12 cellular contexts compared by ENCODE assay signal in the genomic region with DNA sequence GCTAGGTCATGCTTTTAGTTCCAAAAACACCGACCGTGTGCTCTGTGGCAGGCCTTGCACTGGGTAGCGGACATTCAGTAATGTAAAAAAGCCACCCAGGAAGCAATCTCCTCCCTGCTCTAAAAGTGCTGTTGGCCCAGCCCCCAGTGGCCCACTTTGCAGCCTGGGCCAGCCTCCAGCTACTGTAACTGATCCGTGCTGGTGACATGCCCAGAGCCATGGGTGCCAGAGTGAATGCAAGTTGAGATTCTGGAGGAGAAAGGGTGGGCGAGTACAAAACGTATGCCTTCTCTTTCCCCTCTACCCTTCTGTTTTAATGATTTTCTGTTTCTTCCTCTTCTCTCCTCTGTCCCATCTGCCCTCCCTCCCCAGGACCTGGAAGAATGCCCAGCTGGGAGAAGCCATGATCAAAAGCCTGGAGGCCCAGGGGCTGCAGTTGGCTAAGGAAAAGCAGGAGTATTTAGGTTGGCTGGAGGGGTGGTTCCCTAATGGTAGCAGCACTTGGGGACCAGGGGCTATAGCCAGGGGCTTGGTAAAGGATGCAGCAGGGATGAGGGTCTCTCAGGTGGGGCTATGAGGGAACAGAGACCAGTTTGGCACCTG. TPM values are rescaled to one million over a fixed set of nuclear protein-coding genes. Genes with fewer than 3 reads are reported as not detected.
DNase-seq lines count a peak whose midpoint lies in the region; ATAC-seq and TF ChIP-seq lines count a peak whose summit lies in the region.
"Had no signal": no experiment of that assay in that cellular context is flagged by ENCODE, and none has a peak within 500 bp of the region (broad histone marks: within the 10 kb centered on the region; RNA-seq: fewer than 3 reads in every experiment).

No MANE protein-coding gene starts in this region.

- no peak overlapping the region for H2AFZ ChIP-seq in fibroblast of lung (ENCODE audit: low read length)

- no peaks in the 10 kb centered on the region for H3K79me2 ChIP-seq in fibroblast of lung (ENCODE audit: control insufficient read depth, insufficient read depth, low read length)

- ATAC-seq in HG03442 (IDR thresholded peaks at IDR 0.05; ENCODE audit: unreplicated experiment), result no peak
- ATAC-seq in GM21381 (IDR thresholded peaks at IDR 0.05; ENCODE audit: unreplicated experiment), result no peak

- H4K20me1 ChIP-seq in fibroblast of lung (ENCODE audit: control insufficient read depth, extremely low read depth, insufficient read depth, low read length), result no peaks in the 10 kb centered on the region

- no peak overlapping the region for H3K27ac ChIP-seq in fibroblast of lung (ENCODE audit: insufficient read depth, low read length)
- H3K27ac ChIP-seq: cardiac muscle cell, KMS-11 had no signal

- no peak overlapping the region for H3K4me3 ChIP-seq in fibroblast of lung (replicated peaks in 1 of 4; ENCODE audit: control extremely low read depth in 1 of 4, insufficient read depth in 1 of 4, low read depth in 3 of 4, low read length in 4 of 4)
- H3K4me3 ChIP-seq: cardiac muscle cell had no signal

- H3K27ac Mint-ChIP-seq in progenitor cell of endocrine pancreas, result no peak overlapping the region

- no peak overlapping the region for H3K9ac ChIP-seq in fibroblast of lung (ENCODE audit: insufficient read depth, low read length)
- H3K9ac ChIP-seq: KMS-11 had no signal

- no peaks in the 10 kb centered on the region for H3K9me3 ChIP-seq in fibroblast of lung (ENCODE audit: control insufficient read depth, insufficient read depth, low read depth, low read length)

- H3K4me2 ChIP-seq in fibroblast of lung (ENCODE audit: extremely low read depth, insufficient read depth, low read length), result no peak overlapping the region
- H3K4me2 ChIP-seq: KMS-11 had no signal

- TF ChIP-seq CTCF in fibroblast of lung (conservative IDR thresholded peaks at IDR 0.05 in 1 of 2, IDR thresholded peaks at IDR 0.05 in 1 of 2; ENCODE audit: low read depth in 1 of 2, low read length in 2 of 2) (no peak), progenitor cell of endocrine pancreas (IDR thresholded peaks at IDR 0.05; ENCODE audit: unreplicated experiment) (no peak)

- H3K27me3 ChIP-seq in fibroblast of lung (ENCODE audit: control insufficient read depth, insufficient read depth, low read length), result peaks cover 11% of the 10 kb centered on the region

- H3K36me3 ChIP-seq in fibroblast of lung (ENCODE audit: control insufficient read depth, insufficient read depth, low read length), result no peaks in the 10 kb centered on the region
- H3K36me3 ChIP-seq: cardiac muscle cell had no signal

- no peaks in the 10 kb centered on the region for H3K36me3 Mint-ChIP-seq in progenitor cell of endocrine pancreas (ENCODE audit: insufficient read depth)

- H3K9me3 Mint-ChIP-seq in progenitor cell of endocrine pancreas (ENCODE audit: low read depth), result no peaks in the 10 kb centered on the region

- no peaks in the 10 kb centered on the region for H3K4me1 ChIP-seq in fibroblast of lung (ENCODE audit: control insufficient read depth, extremely low read depth, insufficient read depth, low read length)

- no peak overlapping the region for H3K4me3 Mint-ChIP-seq in progenitor cell of endocrine pancreas (ENCODE audit: low read depth)

- peaks cover 1% of the 10 kb centered on the region for H3K4me1 Mint-ChIP-seq in progenitor cell of endocrine pancreas (ENCODE audit: low read depth)

- peak in 8 of 14 donors; percentile 10 to 75 (median 35) for DNase-seq in C1 segment of cervical spinal cord (lab: John Stamatoyannopoulos, UW)
- DNase-seq in NCI-H2107 treated with DMSO at 0.1 percent for 48 hours (lab: John Stamatoyannopoulos, UW; ENCODE audit: unreplicated experiment), result peak; percentile 85
- peak; percentile 11 to 32 for DNase-seq in fibroblast of lung (ENCODE audit: low read depth in 2 of 2)
- peak; percentile 68 for DNase-seq in myocyte (ENCODE audit: low read depth)
- DNase-seq in progenitor cell of endocrine pancreas (ENCODE audit: low spot score, unreplicated experiment), result no peak
- no peak for DNase-seq in NCI-H510A (lab: John Stamatoyannopoulos, UW)
- DNase-seq: glutamatergic neuron, T1000 had no signal

- H3K27me3 Mint-ChIP-seq in progenitor cell of endocrine pancreas, result peaks cover 17% of the 10 kb centered on the region

RNA-seq across cellular contexts. Expression of a gene that starts 16.9 kb away (rescaled TPM):
- total RNA-seq in fibroblast of lung, result under 0.01 TPM in 2 replicates
- 0.01 TPM in 1 of 2 replicates, not detected in the other for polyA plus RNA-seq in fibroblast of lung
- not detected in 2 replicates for polyA plus RNA-seq in fibroblast of lung (2012)
- polyA minus RNA-seq in fibroblast of lung (ENCODE audit: low replicate concordance), result not detected in 2 replicates
- total RNA-seq in myocyte, result 1.1 and 2.3 TPM in 2 replicates
- polyA plus RNA-seq in myocyte (2012), result 0.38 TPM
- total RNA-seq in progenitor cell of endocrine pancreas, result 1.5 and 2.0 TPM in 2 replicates

Comparison
In these comparisons a context has a peak if more than half of its experiments do, and no peak if none do; other contexts are left out.
1. DNase-seq: peak in C1 segment of cervical spinal cord (8 of 14), NCI-H2107 treated with DMSO at 0.1 percent for 48 hours (single experiment), fibroblast of lung (2 of 2) and myocyte (single experiment); none in progenitor cell of endocrine pancreas (single experiment) and NCI-H510A (single experiment).